16 cellular contexts compared by ENCODE assay signal in genomic region chr15:96150277-96150676, GRCh38.
DNase-seq lines count a peak whose midpoint lies in the region; ATAC-seq and TF ChIP-seq lines count a peak whose summit lies in the region.
"Had no signal": no experiment of that assay in that cellular context is flagged by ENCODE, and none has a peak within 500 bp of the region (broad histone marks: within the 10 kb centered on the region; RNA-seq: fewer than 3 reads in every experiment).

No MANE protein-coding gene starts in this region.

- CTCF ChIA-PET in mammary epithelial cell (lab: Charles Lee; ENCODE audit: low non-redundant PET), result no interaction called here

- peak overlapping the region; percentile 16 for H2AFZ ChIP-seq in mammary epithelial cell (ENCODE audit: low read depth, low read length)

- TF ChIP-seq POLR2A in breast epithelium (IDR thresholded peaks at IDR 0.05), result no peak

- in situ Hi-C loops in mammary epithelial cell (cut with MboI; ENCODE audit: low sequenced_read_pairs in 2 of 2), result no loop called here

- 56% methylated on average over 5 of the region's 5 CpGs for WGBS in mammary epithelial cell (ENCODE audit: low coverage, missing lambda C conversion rate)

- ATAC-seq in omental fat pad (ENCODE audit: low FRiP score) (peak; percentile 54), HG02885 (IDR thresholded peaks at IDR 0.05; ENCODE audit: poor library complexity, unreplicated experiment) (no peak), mucosa of descending colon (no peak)
- ATAC-seq: CD8-positive, alpha-beta T cell had no signal

- H3K4me1 ChIP-seq in mammary epithelial cell (ENCODE audit: insufficient read depth, low read length) (no peaks in the 10 kb centered on the region), breast epithelium (no peaks in the 10 kb centered on the region), mucosa of descending colon (ENCODE audit: low read depth) (no peaks in the 10 kb centered on the region)
- H3K4me1 ChIP-seq: HAP-1 had no signal

- H3K4me3 ChIP-seq in mammary epithelial cell (replicated peaks in 1 of 3; ENCODE audit: insufficient read depth in 1 of 3, low read depth in 2 of 3, low read length in 3 of 3) (no peak overlapping the region), breast epithelium (no peak overlapping the region), mucosa of descending colon (no peak overlapping the region)
- H3K4me3 ChIP-seq: HAP-1 had no signal

- H3K9ac ChIP-seq in mammary epithelial cell (ENCODE audit: insufficient read depth, low read length), result no peak overlapping the region

- peak; percentile 18 for DNase-seq in mammary epithelial cell
- no peak for DNase-seq in breast epithelium (ENCODE audit: low spot score in 2 of 2)
- peak; percentile 79 for DNase-seq in kidney tubule cell (ENCODE audit: low spot score)
- DNase-seq in omental fat pad (ENCODE audit: low spot score), result no peak
- DNase-seq in SW480 (ENCODE audit: low spot score), result no peak
- DNase-seq in mucosa of descending colon, result no peak
- DNase-seq in superior temporal gyrus (ENCODE audit: extremely low spot score), result no peak
- DNase-seq: Caco-2; CD8-positive, alpha-beta T cell; DND-41; GDM1; GOT3 had no signal

- H4K20me1 ChIP-seq in mammary epithelial cell (ENCODE audit: insufficient read depth, low read length), result no peaks in the 10 kb centered on the region

- dilution Hi-C loops in mammary epithelial cell (cut with HindIII; ENCODE audit: low sequenced_read_pairs), result no loop called here

- no peak overlapping the region for H3K27ac ChIP-seq in mammary epithelial cell (ENCODE audit: insufficient read depth, low read depth, low read length)
- H3K27ac ChIP-seq in breast epithelium, result no peak overlapping the region
- H3K27ac ChIP-seq: 22Rv1, HL-60 had no signal

- TF ChIP-seq CTCF in mammary epithelial cell (conservative IDR thresholded peaks at IDR 0.05 in 1 of 2, IDR thresholded peaks at IDR 0.05 in 1 of 2; ENCODE audit: extremely low read depth in 1 of 2, insufficient read depth in 1 of 2, low read depth in 1 of 2, low read length in 2 of 2) (no peak), breast epithelium (IDR thresholded peaks at IDR 0.05) (no peak), omental fat pad (IDR thresholded peaks at IDR 0.05) (no peak), mucosa of descending colon (IDR thresholded peaks at IDR 0.05) (no peak)

- H3K36me3 ChIP-seq in mammary epithelial cell (ENCODE audit: insufficient read depth, low read length), result no peaks in the 10 kb centered on the region
- no peaks in the 10 kb centered on the region for H3K36me3 ChIP-seq in breast epithelium
- H3K36me3 ChIP-seq in mucosa of descending colon (ENCODE audit: low read depth), result no peaks in the 10 kb centered on the region
- H3K36me3 ChIP-seq: HAP-1 had no signal

- H3K79me2 ChIP-seq in mammary epithelial cell (ENCODE audit: insufficient read depth, low read length), result no peaks in the 10 kb centered on the region

- H3K27me3 ChIP-seq in mammary epithelial cell (ENCODE audit: insufficient read depth, low read length) (peaks cover 3% of the 10 kb centered on the region), breast epithelium (no peaks in the 10 kb centered on the region)

- intact Hi-C loops in mammary epithelial cell (cut with micrococcal nuclease), result loop anchor here (10.0 kb wide), 1 partner anchor 1475 kb away; no protein-coding TSS in a partner anchor
- intact Hi-C loops in breast epithelium (cut with DNase I; ENCODE audit: low total_unique reads), result loop anchor here (5.0 kb wide), 1 partner anchor 418 kb away; no protein-coding TSS in a partner anchor
- intact Hi-C loops in mucosa of descending colon (cut with DNase I, micrococcal nuclease), result no loop called here

- no TSS peak for BruUV-seq in mammary epithelial cell (replicated peaks; lab: Mats Ljungman, UMichigan)

- H3K4me2 ChIP-seq in mammary epithelial cell (ENCODE audit: insufficient read depth, low read depth, low read length), result no peak overlapping the region

- H3K9me3 ChIP-seq in mammary epithelial cell (replicated peaks; ENCODE audit: insufficient read depth, low read length) (no peaks in the 10 kb centered on the region), breast epithelium (no peaks in the 10 kb centered on the region), mucosa of descending colon (no peaks in the 10 kb centered on the region)
- H3K9me3 ChIP-seq: Caco-2, HAP-1 had no signal

Comparison
In these comparisons a context has a peak if more than half of its experiments do, and no peak if none do; other contexts are left out.
1. DNase-seq: peak in mammary epithelial cell (single experiment) and kidney tubule cell (single experiment); none in breast epithelium (0 of 2), omental fat pad (single experiment), SW480 (single experiment), mucosa of descending colon (0 of 3) and superior temporal gyrus (single experiment).
2. intact Hi-C loops: an anchor here in mammary epithelial cell (10.0 kb wide) and breast epithelium (5.0 kb wide); none called in mucosa of descending colon.